ENCODE assay signal across 18 cellular contexts in the genomic region with DNA sequence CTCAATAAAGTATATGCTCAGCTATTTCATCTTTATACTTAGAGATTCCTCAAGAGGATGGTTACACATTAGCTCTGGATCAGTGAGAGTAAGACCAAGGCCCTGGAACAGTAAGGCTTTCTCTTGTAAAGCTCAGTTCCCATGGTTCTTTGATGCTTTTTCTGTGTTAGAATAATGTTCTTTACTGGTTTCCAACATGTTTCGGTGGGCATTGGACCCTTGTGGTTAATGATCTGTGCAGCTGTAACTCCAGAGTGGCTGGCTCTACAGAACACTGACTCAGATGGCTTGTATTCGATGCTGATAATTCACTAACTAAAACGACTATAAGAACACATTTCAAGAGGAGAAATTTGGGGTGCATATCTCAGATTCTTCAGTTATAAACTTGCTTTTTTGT.
DNase-seq lines count a peak whose midpoint lies in the region; ATAC-seq and TF ChIP-seq lines count a peak whose summit lies in the region.
"Had no signal": no experiment of that assay in that cellular context is flagged by ENCODE, and none has a peak within 500 bp of the region (broad histone marks: within the 10 kb centered on the region; RNA-seq: fewer than 3 reads in every experiment).

No MANE protein-coding gene starts in this region.

- H3K4me3 ChIP-seq in BE2C (ENCODE audit: low read depth, low read length) (peak overlapping the region; percentile 34), Karpas-422 (ENCODE audit: low read length) (no peak overlapping the region), epithelial cell of proximal tubule (ENCODE audit: low read depth, low read length) (peak overlapping the region; percentile 9), muscle layer of duodenum (ENCODE audit: low read depth in 1 of 2, low read length in 2 of 2) (no peak overlapping the region)
- H3K4me3 ChIP-seq: adrenal gland, pancreas, vagina had no signal

- H3K27me3 ChIP-seq in BE2C (no peaks in the 10 kb centered on the region), Karpas-422 (ENCODE audit: low read length) (no peaks in the 10 kb centered on the region), muscle layer of duodenum (ENCODE audit: low read depth, low read length) (no peaks in the 10 kb centered on the region)
- H3K27me3 ChIP-seq: adrenal gland, pancreas, vagina had no signal

- H3K4me1 ChIP-seq in BE2C (peaks cover 48% of the 10 kb centered on the region), Karpas-422 (ENCODE audit: low read length) (peaks cover 99% of the 10 kb centered on the region), muscle layer of duodenum (ENCODE audit: control insufficient read depth in 1 of 2, insufficient read depth in 2 of 2, low read length in 2 of 2) (peaks cover 13 to 35% of the 10 kb centered on the region in 2 donors)

- no peak for TF ChIP-seq CTCF in BE2C (IDR thresholded peaks at IDR 0.05; ENCODE audit: low read depth, low read length)
- TF ChIP-seq CTCF in epithelial cell of proximal tubule (conservative IDR thresholded peaks at IDR 0.05; ENCODE audit: low read depth, low read length) = no peak

- no peak overlapping the region for H2AFZ ChIP-seq in Karpas-422 (ENCODE audit: low read length)

- peaks cover 96% of the 10 kb centered on the region for H3K79me2 ChIP-seq in Karpas-422 (ENCODE audit: low read length)

- no peaks in the 10 kb centered on the region for H3K9me2 ChIP-seq in Karpas-422 (replicated peaks; ENCODE audit: insufficient read depth, low read length)

- H3K27ac ChIP-seq in Karpas-422 (ENCODE audit: low read length) = peak overlapping the region; percentile 42
- peak overlapping the region; percentile 6 for H3K27ac ChIP-seq in muscle layer of duodenum (ENCODE audit: low read length)
- H3K27ac ChIP-seq: adrenal gland, vagina had no signal

- H4K20me1 ChIP-seq in Karpas-422 (ENCODE audit: insufficient read depth, low read depth, low read length) = no peaks in the 10 kb centered on the region

- no peak for DNase-seq in BE2C
- DNase-seq in Karpas-422 = no peak
- no peak for DNase-seq in epithelial cell of proximal tubule (ENCODE audit: low read depth)
- no peak for DNase-seq in activated CD4-positive, alpha-beta T cell treated with anti-CD3 and anti-CD28 coated beads, Interleukin-2, amount 50 U/mL, for 4 hours
- DNase-seq in NCI-H748 treated with DMSO at 0.1 percent for 48 hours (lab: John Stamatoyannopoulos, UW) = no peak
- DNase-seq: activated effector memory CD4-positive, alpha-beta T cell treated with Interleukin-2 at 50 U/mL for 16 hours; adrenal gland; caudate nucleus; effector memory CD4-positive, alpha-beta T cell; KBM-7; left cardiac atrium; NCI-H1048; NCI-H2107; pancreas had no signal

- no peak overlapping the region for H3K9ac ChIP-seq in Karpas-422 (ENCODE audit: low read length)

- H3K9me3 ChIP-seq in BE2C = no peaks in the 10 kb centered on the region
- H3K9me3 ChIP-seq in Karpas-422 (ENCODE audit: low read length) = no peaks in the 10 kb centered on the region
- H3K9me3 ChIP-seq in muscle layer of duodenum (ENCODE audit: control insufficient read depth in 1 of 2, low read length in 2 of 2) = no peaks in the 10 kb centered on the region
- H3K9me3 ChIP-seq: adrenal gland, pancreas, vagina had no signal

- H3K36me3 ChIP-seq in BE2C = no peaks in the 10 kb centered on the region
- H3K36me3 ChIP-seq in Karpas-422 (ENCODE audit: insufficient read depth, low read length) = no peaks in the 10 kb centered on the region
- H3K36me3 ChIP-seq in muscle layer of duodenum (ENCODE audit: control insufficient read depth in 1 of 2, insufficient read depth in 2 of 2, low read length in 2 of 2) = no peaks in the 10 kb centered on the region
- H3K36me3 ChIP-seq: adrenal gland, pancreas, vagina had no signal

- ATAC-seq in GM19035 (IDR thresholded peaks at IDR 0.05; ENCODE audit: unreplicated experiment) = no peak
- ATAC-seq in HG02571 (IDR thresholded peaks at IDR 0.05; ENCODE audit: unreplicated experiment) = no peak

- peak overlapping the region; percentile 15 for H3K4me2 ChIP-seq in Karpas-422 (ENCODE audit: low read depth, low read length, poor library complexity, severe bottlenecking)

Comparison
In these comparisons a context has a peak if more than half of its experiments do, and no peak if none do; other contexts are left out.
1. H3K4me3 ChIP-seq: peak in BE2C (single experiment) and epithelial cell of proximal tubule (single experiment); none in Karpas-422 (single experiment) and muscle layer of duodenum (0 of 2).